7 cellular contexts compared by ENCODE assay signal in genomic region chr10:69318087-69318996, GRCh38. TPM values are rescaled to one million over a fixed set of nuclear protein-coding genes. Genes with fewer than 3 reads are reported as not detected.
DNase-seq lines count a peak whose midpoint lies in the region; ATAC-seq, FAIRE-seq and TF ChIP-seq lines count a peak whose summit lies in the region.

No MANE protein-coding gene starts in this region.

- intact Hi-C loops in sciatic nerve (cut with DNase I) = loop anchor here (2.0 kb wide), 1 partner anchor 74 kb away; no protein-coding TSS in a partner anchor

- H4K20me1 ChIP-seq in astrocyte (ENCODE audit: insufficient read depth, low read length) = peaks cover 37% of the 10 kb centered on the region

- peaks cover 3% of the 10 kb centered on the region for H3K27me3 Mint-ChIP-seq in astrocyte (ENCODE audit: low read depth, unreplicated experiment)

- peak overlapping the region; percentile 83 for H3K27ac ChIP-seq in astrocyte (ENCODE audit: low read depth, low read length)

- H3K4me3 Mint-ChIP-seq in astrocyte (ENCODE audit: unreplicated experiment) = peak overlapping the region; percentile 95

- H2AFZ ChIP-seq in astrocyte (ENCODE audit: low read depth, low read length) = peak overlapping the region; percentile 94

- H3K79me2 ChIP-seq in astrocyte (ENCODE audit: insufficient read depth, low read length) = peaks cover 47% of the 10 kb centered on the region

- H3K9me3 Mint-ChIP-seq in astrocyte (ENCODE audit: unreplicated experiment) = no peaks in the 10 kb centered on the region

- no peaks in the 10 kb centered on the region for H3K27me3 ChIP-seq in astrocyte (ENCODE audit: insufficient read depth, low read length)

- H3K4me1 ChIP-seq in astrocyte (ENCODE audit: insufficient read depth, low read length) = peaks cover 33% of the 10 kb centered on the region

- H3K4me2 ChIP-seq in astrocyte (ENCODE audit: low read length) = peak overlapping the region; percentile 98

- no peaks in the 10 kb centered on the region for H3K36me3 ChIP-seq in astrocyte (ENCODE audit: insufficient read depth, low read length)

- TF ChIP-seq POLR2A in GM15510 (IDR thresholded peaks at IDR 0.05; ENCODE audit: borderline replicate concordance, extremely low read depth, insufficient read length) = peak; percentile 65

- DNase-seq in NCI-H1436 (lab: John Stamatoyannopoulos, UW) (peak; percentile 83), T-helper 9 cell (peak; percentile 88), astrocyte (ENCODE audit: low read depth) (peak; percentile 63), hypothalamus (lab: John Stamatoyannopoulos, UW) (peak in 47 of 51 donors; percentile 27 to 90 (median 77)), sciatic nerve (ENCODE audit: low spot score) (peak; percentile 93)

- H3K9ac ChIP-seq in astrocyte (ENCODE audit: low read length) = peak overlapping the region; percentile 91

- peaks cover 27% of the 10 kb centered on the region for H3K4me1 Mint-ChIP-seq in astrocyte (ENCODE audit: low read depth, unreplicated experiment)

- H3K27ac Mint-ChIP-seq in astrocyte (ENCODE audit: unreplicated experiment) = no peak overlapping the region

- TF ChIP-seq CTCF in astrocyte (IDR thresholded peaks at IDR 0.05; ENCODE audit: insufficient read depth, low read depth, low read length) = no peak

- no peaks in the 10 kb centered on the region for H3K9me3 ChIP-seq in astrocyte (ENCODE audit: insufficient read depth, low read depth, low read length)

- peak overlapping the region; percentile 89 for H3K4me3 ChIP-seq in astrocyte (ENCODE audit: insufficient read depth, low read depth, low read length)

- H3K36me3 Mint-ChIP-seq in astrocyte (ENCODE audit: low read depth, unreplicated experiment) = peaks cover 1% of the 10 kb centered on the region

- ATAC-seq in HG02678 (IDR thresholded peaks at IDR 0.05; ENCODE audit: unreplicated experiment) (peak; percentile 85), sciatic nerve (peak; percentile 94)

- FAIRE-seq in astrocyte (lab: Jason Lieb, UNC) = no peak

RNA-seq across cellular contexts. Expression of gene HK1, which starts 40.0 kb away (rescaled TPM):
- total RNA-seq in astrocyte (94.5 and 95.0 TPM in 2 replicates), sciatic nerve (58.3 TPM)

Comparison
In these comparisons a context has a peak if more than half of its experiments do, and no peak if none do; other contexts are left out.
1. Peak in every context shown above with its lines: DNase-seq, ATAC-seq, H3K4me3 ChIP-seq and H3K27ac ChIP-seq.